Comparison of ENCODE assay signal across 15 cellular contexts in the genomic region with DNA sequence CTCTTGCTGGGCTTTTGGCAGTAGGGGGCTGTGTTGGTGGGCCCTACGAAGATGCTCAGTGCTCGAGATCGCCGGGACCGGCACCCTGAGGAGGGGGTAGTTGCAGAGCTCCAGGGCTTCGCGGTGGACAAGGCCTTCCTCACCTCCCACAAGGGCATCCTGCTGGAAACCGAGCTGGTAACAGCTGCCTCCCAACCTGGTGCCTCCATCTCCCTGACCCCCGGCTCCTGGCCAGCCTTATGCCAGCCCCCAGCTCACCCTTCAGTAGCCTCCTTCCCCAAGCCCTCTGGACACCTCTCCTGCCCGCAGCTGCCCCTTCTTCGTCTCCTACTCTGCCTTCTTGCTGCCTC. TPM values are rescaled to one million over a fixed set of nuclear protein-coding genes. Genes with fewer than 3 reads are reported as not detected.
DNase-seq lines count a peak whose midpoint lies in the region; ATAC-seq and TF ChIP-seq lines count a peak whose summit lies in the region.
"Had no signal": no experiment of that assay in that cellular context is flagged by ENCODE, and none has a peak within 500 bp of the region (broad histone marks: within the 10 kb centered on the region; RNA-seq: fewer than 3 reads in every experiment).

No MANE protein-coding gene starts in this region.

- H2AFZ ChIP-seq in neuronal stem cell (ENCODE audit: low read length), result peak overlapping the region; percentile 66

- H3K4me2 ChIP-seq in neuronal stem cell (ENCODE audit: insufficient read depth, low read length, poor library complexity, severe bottlenecking), result no peak overlapping the region

- H3K79me1 ChIP-seq in neuronal stem cell (ENCODE audit: low read depth, low read length), result no peaks in the 10 kb centered on the region

- H4K91ac ChIP-seq in neuronal stem cell (ENCODE audit: low read depth, low read length, poor library complexity), result no peak overlapping the region

- H3K4me1 ChIP-seq in heart left ventricle (peaks cover 0 to 14% (median 0%) of the 10 kb centered on the region in 12 donors), neuronal stem cell (ENCODE audit: control insufficient read depth in 2 of 2, insufficient read depth in 1 of 2, low read depth in 1 of 2, low read length in 2 of 2) (peaks cover 0 to 11% of the 10 kb centered on the region in 2 donors), thoracic aorta (ENCODE audit: control insufficient read depth in 1 of 2, low read depth in 2 of 2) (peaks cover 0 to 4% of the 10 kb centered on the region in 2 donors)
- H3K4me1 ChIP-seq: HAP-1 had no signal

- WGBS in heart left ventricle, 4 donors, result 33 to 47% (median 40%) methylated on average over 11 of the region's 11 CpGs
- no CpG with 5 or more reads among the region's 11 CpGs for WGBS in neuronal stem cell (ENCODE audit: extremely low coverage in 2 of 2, insufficient read length in 2 of 2, insufficient replicate concordance in 1 of 2), 2 donors

- no peaks in the 10 kb centered on the region for H3K9me3 Mint-ChIP-seq in immature natural killer cell

- H3K9ac ChIP-seq in neuronal stem cell (ENCODE audit: low read depth, low read length, poor library complexity), result peak overlapping the region; percentile 80

- peak overlapping the region; percentile 63 for H3K18ac ChIP-seq in neuronal stem cell (ENCODE audit: low read length)

- peak overlapping the region; percentile 2 for H3K14ac ChIP-seq in neuronal stem cell (ENCODE audit: low read length)

- no peaks in the 10 kb centered on the region for H3K4me1 Mint-ChIP-seq in immature natural killer cell

- TF ChIP-seq POLR2A in heart left ventricle (IDR thresholded peaks at IDR 0.05), result no peak

- no peak for ATAC-seq in Right ventricle myocardium inferior
- ATAC-seq in heart left ventricle, result no peak
- ATAC-seq in thoracic aorta (ENCODE audit: insufficient number of reproducible peaks, low FRiP score, low read depth), result no peak
- ATAC-seq in GM21526 (IDR thresholded peaks at IDR 0.05; ENCODE audit: low FRiP score, unreplicated experiment), result no peak
- ATAC-seq: PC-3 had no signal

- H3K4ac ChIP-seq in neuronal stem cell (ENCODE audit: low read length), result no peak overlapping the region

- H3K27me3 ChIP-seq in heart left ventricle (no peaks in the 10 kb centered on the region), neuronal stem cell (ENCODE audit: control insufficient read depth in 3 of 3, insufficient read depth in 3 of 3, low read depth in 1 of 3, low read length in 3 of 3) (peaks cover 0 to 59% (median 0%) of the 10 kb centered on the region in 3 experiments), thoracic aorta (replicated peaks; ENCODE audit: insufficient read depth) (no peaks in the 10 kb centered on the region)

- H2AK5ac ChIP-seq in neuronal stem cell (ENCODE audit: low read depth, low read length), result peak overlapping the region; percentile 41

- H4K8ac ChIP-seq in neuronal stem cell (ENCODE audit: low read depth, low read length), result peak overlapping the region; percentile 67

- no peak overlapping the region for H2BK120ac ChIP-seq in neuronal stem cell (ENCODE audit: low read depth, low read length)

- TF ChIP-seq CTCF in heart left ventricle (IDR thresholded peaks at IDR 0.05), result no peak
- TF ChIP-seq CTCF in coronary artery (IDR thresholded peaks at IDR 0.05), result no peak
- TF ChIP-seq CTCF in thoracic aorta (IDR thresholded peaks at IDR 0.05), result no peak

- intact Hi-C loops in Right ventricle myocardium inferior (cut with DNase I) (loop anchor here (5.0 kb wide), 1 partner anchor 110 kb away; no protein-coding TSS in a partner anchor), heart left ventricle (cut with DNase I) (loop anchor here in 9 of 10 donors (2.0 to 10.0 kb wide), 6 partner anchors 48 to 252 kb away; no protein-coding TSS in a partner anchor)

- peak; percentile 43 for DNase-seq in Right ventricle myocardium inferior (ENCODE audit: missing footprints)
- DNase-seq in heart left ventricle, result no peak
- no peak for DNase-seq in coronary artery (ENCODE audit: low spot score)
- no peak for DNase-seq in neuronal stem cell (ENCODE audit: low spot score)
- DNase-seq in thoracic aorta (ENCODE audit: low spot score), result no peak
- no peak for DNase-seq in activated effector memory CD4-positive, alpha-beta T cell treated with Interleukin-2 at 50 U/mL for 16 hours
- DNase-seq in immature natural killer cell, result no peak
- DNase-seq: 8988T; MM.1S; NCI-H1105; NCI-H187; NK-92 treated with Interleukin-12 subunit alpha and Interleukin-12 subunit beta, amount 100 ng/mL, for 24 hours; PC-3 had no signal

- H3K27ac Mint-ChIP-seq in immature natural killer cell, result no peak overlapping the region

- peak overlapping the region; percentile 61 for H2BK15ac ChIP-seq in neuronal stem cell (ENCODE audit: low read length)

- H3K27me3 Mint-ChIP-seq in immature natural killer cell (ENCODE audit: low read depth in 3 of 3), result peaks cover 1 to 7% (median 2%) of the 10 kb centered on the region in 3 donors

- H3K27ac ChIP-seq in heart left ventricle (peak overlapping the region in 3 of 12 donors; percentile 12 to 37 (median 13)), coronary artery (peak overlapping the region in 1 of 2 donors; percentile 49), neuronal stem cell (replicated peaks; ENCODE audit: low read length) (no peak overlapping the region), thoracic aorta (peak overlapping the region; percentile 5 to 57)

- peak overlapping the region in 6 of 12 donors; percentile 6 to 34 (median 19) for H3K4me3 ChIP-seq in heart left ventricle
- peak overlapping the region; percentile 44 for H3K4me3 ChIP-seq in coronary artery
- no peak overlapping the region for H3K4me3 ChIP-seq in neuronal stem cell (ENCODE audit: low read length in 2 of 2)
- peak overlapping the region; percentile 62 for H3K4me3 ChIP-seq in thoracic aorta
- H3K4me3 ChIP-seq: HAP-1 had no signal

- H3K9me3 ChIP-seq in heart left ventricle (no peaks in the 10 kb centered on the region), neuronal stem cell (replicated peaks in 1 of 2; ENCODE audit: control insufficient read depth in 2 of 2, insufficient read depth in 1 of 2, low read depth in 1 of 2, low read length in 2 of 2) (no peaks in the 10 kb centered on the region), thoracic aorta (no peaks in the 10 kb centered on the region)
- H3K9me3 ChIP-seq: HAP-1 had no signal

- H2BK5ac ChIP-seq in neuronal stem cell (ENCODE audit: low read length), result no peak overlapping the region

- H3K23ac ChIP-seq in neuronal stem cell (ENCODE audit: low read depth, low read length, poor library complexity), result no peak overlapping the region

- H3K36me3 Mint-ChIP-seq in immature natural killer cell, result no peaks in the 10 kb centered on the region

- H3K36me3 ChIP-seq in heart left ventricle, result peaks cover 0 to 20% (median 12%) of the 10 kb centered on the region in 9 donors
- H3K36me3 ChIP-seq in neuronal stem cell (replicated peaks in 1 of 2; ENCODE audit: control insufficient read depth in 2 of 2, insufficient read depth in 2 of 2, low read length in 2 of 2), result no peaks in the 10 kb centered on the region
- no peaks in the 10 kb centered on the region for H3K36me3 ChIP-seq in thoracic aorta
- H3K36me3 ChIP-seq: HAP-1 had no signal

- H3K4me3 Mint-ChIP-seq in immature natural killer cell, result no peak overlapping the region

- H2BK12ac ChIP-seq in neuronal stem cell (ENCODE audit: low read length), result no peak overlapping the region

RNA-seq across cellular contexts. Expression of a gene that starts 0.3 kb away (rescaled TPM):
- total RNA-seq in Right ventricle myocardium inferior (0.92 TPM), heart left ventricle (under 1 TPM in 5 of 9 donors, not detected in 4; 0.32 to 0.92 (median 0.64) TPM), thoracic aorta (1 to 10 TPM in 1 of 2 donors, not detected in 1; 2.6 TPM)
- polyA plus RNA-seq in heart left ventricle (1 to 10 TPM; 1.6 to 1.8 TPM), immature natural killer cell (1 to 10 TPM in 1 of 3 donors, under 1 TPM in 1, not detected in 1; 0.27 to 4.0 TPM)
- 5.0 TPM for polyA plus RNA-seq in neuronal stem cell (2013, experiment 1 of 2)
- 4.4 TPM for polyA plus RNA-seq in neuronal stem cell (2013, experiment 2 of 2)
- total RNA-seq: PC-3 had no signal

RNA-seq across cellular contexts. Expression of a gene that starts 4.6 kb away (rescaled TPM):
- not detected for total RNA-seq in Right ventricle myocardium inferior
- under 1 TPM in 1 of 9 donors, not detected in 8; 0.29 TPM for total RNA-seq in heart left ventricle
- not detected for polyA plus RNA-seq in heart left ventricle
- polyA plus RNA-seq in neuronal stem cell (2013, experiment 1 of 2), result not detected
- not detected for polyA plus RNA-seq in neuronal stem cell (2013, experiment 2 of 2)
- total RNA-seq in thoracic aorta, result not detected
- not detected for polyA plus RNA-seq in immature natural killer cell
- total RNA-seq: PC-3 had no signal

RNA-seq across cellular contexts. Expression of a gene that starts 12.2 kb away (rescaled TPM):
- total RNA-seq in Right ventricle myocardium inferior (4.0 TPM), heart left ventricle (1 to 10 TPM; 1.4 to 5.0 (median 2.3) TPM), thoracic aorta (10 to 100 TPM; 23.3 to 38.2 TPM)
- polyA plus RNA-seq in heart left ventricle (1 to 10 TPM; 2.2 to 2.4 TPM), immature natural killer cell (not detected)
- 74.5 TPM for polyA plus RNA-seq in neuronal stem cell (2013, experiment 1 of 2)
- polyA plus RNA-seq in neuronal stem cell (2013, experiment 2 of 2), result 74.5 TPM

RNA-seq across cellular contexts. Expression of a gene that starts 24.5 kb away (rescaled TPM):
- 10.1 TPM for total RNA-seq in Right ventricle myocardium inferior
- 10 to 100 TPM in 4 of 9 donors, 1 to 10 TPM in 5; 8.5 to 14.9 (median 9.9) TPM for total RNA-seq in heart left ventricle
- polyA plus RNA-seq in heart left ventricle, result 1 to 10 TPM; 7.2 to 9.7 TPM
- 62.0 TPM for polyA plus RNA-seq in neuronal stem cell (2013, experiment 1 of 2)
- polyA plus RNA-seq in neuronal stem cell (2013, experiment 2 of 2), result 60.0 TPM
- total RNA-seq in thoracic aorta, result 10 to 100 TPM; 55.1 to 72.3 TPM
- polyA plus RNA-seq in immature natural killer cell, result under 1 TPM in 1 of 3 donors, not detected in 2; 0.18 TPM

RNA-seq across cellular contexts. Expression of a gene that starts 30.9 kb away (rescaled TPM):
- total RNA-seq in Right ventricle myocardium inferior (3,910 TPM), heart left ventricle (1,000 to 10,000 TPM in 4 of 9 donors, 100 to 1,000 TPM in 4, 10 to 100 TPM in 1; 76.8 to 4,027 (median 602) TPM), thoracic aorta (not detected)
- polyA plus RNA-seq in heart left ventricle (1,000 to 10,000 TPM; 1,673 to 5,104 TPM), immature natural killer cell (not detected)
- polyA plus RNA-seq in neuronal stem cell (2013, experiment 1 of 2), result 0.03 TPM
- polyA plus RNA-seq in neuronal stem cell (2013, experiment 2 of 2), result 0.04 TPM
- total RNA-seq: PC-3 had no signal

Comparison
In these comparisons a context has a peak if more than half of its experiments do, and no peak if none do; other contexts are left out.
1. H3K4me3 ChIP-seq: peak in coronary artery (single experiment) and thoracic aorta (single experiment); none in neuronal stem cell (0 of 2).